ENCODE assay signal across 1 cellular context in genomic region chr3:169966086-169966950, GRCh38.
TF ChIP-seq lines count a peak whose summit lies in the region.

Gene SEC62, plus strand, starts transcription at chr3:169966807. Its CDS starts 16 bp downstream, at chr3:169966823.

TF ChIP-seq in HepG2, 621 proteins besides CTCF, POLR2A, EP300 and RAD21 (continued from another document and continues in another):
- TF ChIP-seq THRA (CRISPR knock-in tag; IDR thresholded peaks at IDR 0.05; ENCODE audit: borderline replicate concordance) (peak; percentile 87), PRMT3 (CRISPR knock-in tag; IDR thresholded peaks at IDR 0.05; ENCODE audit: borderline replicate concordance, low read depth) (peak; percentile 79; the same call in 1 of the 2 replicates), ZNF503 (CRISPR knock-in tag; IDR thresholded peaks at IDR 0.05) (peak; percentile 45; the same call in 1 of the 2 replicates), TCF7 (IDR thresholded peaks at IDR 0.05; ENCODE audit: low read depth) (no peak), ZNF280B (CRISPR knock-in tag; IDR thresholded peaks at IDR 0.05; ENCODE audit: borderline replicate concordance) (peak; percentile 69; the same call in 1 of the 2 replicates), ARNT2 (CRISPR knock-in tag; IDR thresholded peaks at IDR 0.05; ENCODE audit: low read depth) (peak; percentile 98; the same call in 1 of the 2 replicates), ZBTB49 (CRISPR knock-in tag; IDR thresholded peaks at IDR 0.05; ENCODE audit: borderline replicate concordance) (no peak), ZHX2 (IDR thresholded peaks at IDR 0.05; ENCODE audit: low read depth) (peak; percentile 86), ZHX2 (CRISPR knock-in tag; IDR thresholded peaks at IDR 0.05; ENCODE audit: borderline replicate concordance) (no peak), WIZ (CRISPR knock-in tag; IDR thresholded peaks at IDR 0.05) (0 out of 2 replicates have a peak, but pooled peaks have one; percentile 19), U2AF2 (IDR thresholded peaks at IDR 0.05; ENCODE audit: low read depth, low read length) (no peak), ZNF281 (CRISPR knock-in tag; IDR thresholded peaks at IDR 0.05; ENCODE audit: borderline replicate concordance) (peak; percentile 53), JDP2 (CRISPR knock-in tag; IDR thresholded peaks at IDR 0.05; ENCODE audit: borderline replicate concordance) (no peak), ZNF598 (CRISPR knock-in tag; IDR thresholded peaks at IDR 0.05; ENCODE audit: borderline replicate concordance) (no peak), TRIM22 (IDR thresholded peaks at IDR 0.05) (no peak), GATAD2A (CRISPR knock-in tag; IDR thresholded peaks at IDR 0.05) (peak; percentile 89), POGK (CRISPR knock-in tag; conservative IDR thresholded peaks at IDR 0.05) (0 out of 2 replicates have a peak, but pooled peaks have one; percentile 54), ZNF891 (CRISPR knock-in tag; IDR thresholded peaks at IDR 0.05) (no peak), NFIC (IDR thresholded peaks at IDR 0.05; ENCODE audit: low read length) (no peak), ZNF24 (IDR thresholded peaks at IDR 0.05) (peak; percentile 48; the same call in 1 of the 2 replicates), PATZ1 (CRISPR knock-in tag; IDR thresholded peaks at IDR 0.05) (peak; percentile 81), ZFP36 (IDR thresholded peaks at IDR 0.05; ENCODE audit: borderline replicate concordance, low read depth, low read length, partially characterized antibody) (no peak), BCL3 (CRISPR knock-in tag; IDR thresholded peaks at IDR 0.05) (peak; percentile 55; the same call in 1 of the 2 replicates), ZNF224 (CRISPR knock-in tag; IDR thresholded peaks at IDR 0.05) (no peak), ZNF362 (CRISPR knock-in tag; IDR thresholded peaks at IDR 0.05; ENCODE audit: borderline replicate concordance) (no peak), ZNF431 (CRISPR knock-in tag; IDR thresholded peaks at IDR 0.05; ENCODE audit: borderline replicate concordance, low read depth) (no peak), SIX1 (CRISPR knock-in tag; IDR thresholded peaks at IDR 0.05; ENCODE audit: borderline replicate concordance) (no peak)
